Comparison of ENCODE assay signal across 1 cellular context in the genomic region with DNA sequence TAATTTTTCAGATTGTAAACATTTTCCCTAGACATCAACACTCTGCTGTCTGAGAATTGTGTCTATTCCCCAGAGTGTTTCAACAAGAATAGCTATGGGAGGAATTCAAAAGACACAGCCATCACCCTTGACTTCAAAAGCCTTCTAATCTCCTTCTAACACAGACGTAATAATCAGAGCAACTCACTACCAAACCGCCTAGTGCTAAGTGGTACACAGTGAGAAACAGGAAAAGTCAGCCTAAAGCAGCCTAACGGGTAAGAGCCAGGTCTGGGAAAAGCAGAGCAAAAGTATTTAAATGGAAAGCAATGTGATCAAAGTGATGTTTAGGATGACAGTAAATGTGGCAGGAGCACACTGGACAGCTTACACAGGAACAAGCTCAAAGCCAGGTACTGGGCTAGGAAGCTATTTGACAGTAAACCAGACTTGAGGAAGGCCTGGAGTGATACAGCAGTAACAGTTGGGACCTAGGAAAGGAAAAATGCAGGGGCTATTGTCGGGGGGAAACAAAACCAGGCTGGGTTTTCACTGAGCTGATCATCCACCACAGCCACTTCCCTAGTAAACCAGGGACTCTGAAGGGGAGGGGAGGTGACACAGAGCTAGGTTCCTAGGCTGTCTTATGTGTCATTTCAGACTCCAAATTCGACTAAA.
TF ChIP-seq lines count a peak whose summit lies in the region.

No MANE protein-coding gene starts in this region.

TF ChIP-seq in HEK293, 187 proteins besides CTCF, POLR2A, EP300 and RAD21 (continued from another document):
- TF ChIP-seq ZNF26 (tag by site-specific recombination; IDR thresholded peaks at IDR 0.05) = no peak
- TF ChIP-seq SP2 (tag by site-specific recombination; IDR thresholded peaks at IDR 0.05) = no peak
- no peak for TF ChIP-seq ZNF398 (tag by site-specific recombination; IDR thresholded peaks at IDR 0.05)
- no peak for TF ChIP-seq ZNF366 (tag by site-specific recombination; conservative IDR thresholded peaks at IDR 0.05)
- no peak for TF ChIP-seq ZNF324 (tag by site-specific recombination; IDR thresholded peaks at IDR 0.05)
- TF ChIP-seq ZFP41 (tag by site-specific recombination; IDR thresholded peaks at IDR 0.05; ENCODE audit: borderline replicate concordance) = no peak
- no peak for TF ChIP-seq ZNF645 (tag by site-specific recombination; IDR thresholded peaks at IDR 0.05)
TF ChIP-seq in HEK293: peak in this region for 4.
